8 cellular contexts compared by ENCODE assay signal in the genomic region with DNA sequence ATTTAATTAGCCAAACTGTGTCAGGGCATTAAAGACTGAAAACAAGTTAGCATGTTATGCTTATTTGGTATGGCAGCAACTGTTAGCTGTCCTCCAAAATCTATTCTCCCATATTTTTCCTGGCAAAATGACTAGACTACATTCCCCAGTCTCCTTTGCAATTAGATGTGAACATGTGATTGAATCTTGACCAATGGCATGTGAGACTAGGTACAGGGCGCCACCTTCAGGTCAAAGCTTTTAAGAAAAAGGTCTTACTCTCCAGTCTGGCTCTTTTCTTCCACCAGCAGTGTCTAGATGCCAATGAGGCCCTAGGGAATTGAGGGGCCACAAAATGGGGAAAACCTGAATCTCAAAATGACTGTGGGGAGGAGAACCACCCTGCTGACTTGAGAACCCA.
A peak's percentile ranks its signal among the peaks of the same experiment; 100 is the strongest.
DNase-seq lines count a peak whose midpoint lies in the region; ATAC-seq and TF ChIP-seq lines count a peak whose summit lies in the region.

No MANE protein-coding gene starts in this region.

- H3K4me1 Mint-ChIP-seq in activated naive CD4-positive, alpha-beta T cell treated with anti-CD3 and anti-CD28 coated beads for 36 hours (ENCODE audit: low read depth), result no peaks in the 10 kb centered on the region
- no peaks in the 10 kb centered on the region for H3K4me1 Mint-ChIP-seq in naive thymus-derived CD4-positive, alpha-beta T cell
- H3K4me1 Mint-ChIP-seq in CD8-positive, alpha-beta T cell (ENCODE audit: low read depth), result no peaks in the 10 kb centered on the region

- no peaks in the 10 kb centered on the region for H3K9me3 Mint-ChIP-seq in activated naive CD4-positive, alpha-beta T cell treated with anti-CD3 and anti-CD28 coated beads for 36 hours
- H3K9me3 Mint-ChIP-seq in naive thymus-derived CD4-positive, alpha-beta T cell, result no peaks in the 10 kb centered on the region
- H3K9me3 Mint-ChIP-seq in CD8-positive, alpha-beta T cell, result no peaks in the 10 kb centered on the region

- no peak overlapping the region for H3K9ac ChIP-seq in smooth muscle cell (ENCODE audit: low read depth)

- in situ Hi-C loops in T47D (cut with HindIII; ENCODE audit: low pct_unique_long_range_greater_than_20kb, low sequenced_read_pairs), result no loop called here

- no peaks in the 10 kb centered on the region for H3F3A ChIP-seq in smooth muscle cell (ENCODE audit: low read depth)

- POLR2A ChIA-PET in HEK293T (lab: Yijun Ruan, JAX), result no interaction called here
- POLR2A ChIA-PET in naive thymus-derived CD4-positive, alpha-beta T cell (lab: Charles Lee), result no interaction called here
- POLR2A ChIA-PET in CD8-positive, alpha-beta T cell (lab: Charles Lee), result no interaction called here

- no peaks in the 10 kb centered on the region for H3K27me3 ChIP-seq in smooth muscle cell (ENCODE audit: low read depth)
- no peaks in the 10 kb centered on the region for H3K27me3 ChIP-seq in naive thymus-derived CD4-positive, alpha-beta T cell (ENCODE audit: control insufficient read depth in 2 of 2, insufficient read depth in 2 of 2, low read length in 2 of 2)
- no peaks in the 10 kb centered on the region for H3K27me3 ChIP-seq in CD8-positive, alpha-beta T cell (ENCODE audit: insufficient read depth, low read length)

- no peaks in the 10 kb centered on the region for H3K79me2 ChIP-seq in smooth muscle cell (ENCODE audit: low read depth)

- no peaks in the 10 kb centered on the region for H3K9me3 ChIP-seq in smooth muscle cell (replicated peaks; ENCODE audit: low read depth)
- H3K9me3 ChIP-seq in naive thymus-derived CD4-positive, alpha-beta T cell (ENCODE audit: control insufficient read depth in 2 of 3, low read length in 3 of 3), result no peaks in the 10 kb centered on the region
- no peaks in the 10 kb centered on the region for H3K9me3 ChIP-seq in CD8-positive, alpha-beta T cell (ENCODE audit: low read length)

- ATAC-seq in naive thymus-derived CD4-positive, alpha-beta T cell, result no peak
- ATAC-seq in CD8-positive, alpha-beta T cell, result no peak

- H3K36me3 Mint-ChIP-seq in activated naive CD4-positive, alpha-beta T cell treated with anti-CD3 and anti-CD28 coated beads for 36 hours (ENCODE audit: low read depth), result no peaks in the 10 kb centered on the region
- H3K36me3 Mint-ChIP-seq in naive thymus-derived CD4-positive, alpha-beta T cell, result no peaks in the 10 kb centered on the region
- no peaks in the 10 kb centered on the region for H3K36me3 Mint-ChIP-seq in CD8-positive, alpha-beta T cell

- no peak overlapping the region for H2AFZ ChIP-seq in smooth muscle cell (ENCODE audit: low read depth)

- H4K20me1 ChIP-seq in smooth muscle cell (ENCODE audit: low read depth), result no peaks in the 10 kb centered on the region

- H3K4me1 ChIP-seq in smooth muscle cell (ENCODE audit: low read depth), result no peaks in the 10 kb centered on the region
- H3K4me1 ChIP-seq in naive thymus-derived CD4-positive, alpha-beta T cell (ENCODE audit: control insufficient read depth in 2 of 2, insufficient read depth in 2 of 2, low read length in 2 of 2), result no peaks in the 10 kb centered on the region
- no peaks in the 10 kb centered on the region for H3K4me1 ChIP-seq in CD8-positive, alpha-beta T cell (ENCODE audit: insufficient read depth, low read length)

- no peak overlapping the region for H3K27ac Mint-ChIP-seq in activated naive CD4-positive, alpha-beta T cell treated with anti-CD3 and anti-CD28 coated beads for 36 hours
- no peak overlapping the region for H3K27ac Mint-ChIP-seq in naive thymus-derived CD4-positive, alpha-beta T cell
- H3K27ac Mint-ChIP-seq in CD8-positive, alpha-beta T cell, result no peak overlapping the region

- intact Hi-C loops in activated naive CD4-positive, alpha-beta T cell treated with anti-CD3 and anti-CD28 coated beads for 36 hours (cut with micrococcal nuclease), result no loop called here
- intact Hi-C loops in naive thymus-derived CD4-positive, alpha-beta T cell (cut with micrococcal nuclease), result no loop called here
- intact Hi-C loops in CD8-positive, alpha-beta T cell (cut with DNase I, micrococcal nuclease), result no loop called here

- H3K27ac ChIP-seq in smooth muscle cell (ENCODE audit: low read depth), result no peak overlapping the region
- no peak overlapping the region for H3K27ac ChIP-seq in naive thymus-derived CD4-positive, alpha-beta T cell (ENCODE audit: low read depth, low read length)
- no peak overlapping the region for H3K27ac ChIP-seq in CD8-positive, alpha-beta T cell (ENCODE audit: low read depth, low read length)

- H3K36me3 ChIP-seq in smooth muscle cell (ENCODE audit: low read depth), result no peaks in the 10 kb centered on the region
- H3K36me3 ChIP-seq in naive thymus-derived CD4-positive, alpha-beta T cell (ENCODE audit: control insufficient read depth in 2 of 3, insufficient read depth in 3 of 3, low read length in 3 of 3), result no peaks in the 10 kb centered on the region
- no peaks in the 10 kb centered on the region for H3K36me3 ChIP-seq in CD8-positive, alpha-beta T cell (ENCODE audit: insufficient read depth, low read length)

- peak; percentile 44 for DNase-seq in activated naive CD4-positive, alpha-beta T cell treated with anti-CD3 and anti-CD28 coated beads for 36 hours
- DNase-seq in activated naive CD4-positive, alpha-beta T cell treated with anti-CD3 and anti-CD28 coated beads, Interleukin-2, amount 50 U/mL, for 16 hours, result no peak
- peak; percentile 72 for DNase-seq in HEK293T (ENCODE audit: extremely low spot score)
- DNase-seq in NCI-H1436 treated with DMSO at 0.1 percent for 48 hours (lab: John Stamatoyannopoulos, UW), result peak; percentile 20
- peak; percentile 11 to 67 for DNase-seq in T47D (ENCODE audit: low read depth in 1 of 2, low spot score in 1 of 2)
- DNase-seq in smooth muscle cell (lab: John Stamatoyannopoulos, UW; ENCODE audit: unreplicated experiment), result no peak
- DNase-seq in naive thymus-derived CD4-positive, alpha-beta T cell, result no peak
- DNase-seq in CD8-positive, alpha-beta T cell, result no peak

- CTCF ChIA-PET in activated naive CD4-positive, alpha-beta T cell treated with anti-CD3 and anti-CD28 coated beads for 36 hours (lab: Charles Lee), result interaction anchor here (0.8 kb wide), 1 partner anchor 9 kb away, joined by 3 read pairs; no protein-coding TSS in a partner anchor
- CTCF ChIA-PET in HEK293T (lab: Yijun Ruan, JAX), result interaction anchor here (0.8 to 1.3 kb wide), 3 partner anchors 9 to 46 kb away, joined by 3 to 4 read pairs (median 3); no protein-coding TSS in a partner anchor
- CTCF ChIA-PET in naive thymus-derived CD4-positive, alpha-beta T cell (lab: Charles Lee), result no interaction called here
- CTCF ChIA-PET in CD8-positive, alpha-beta T cell (lab: Charles Lee), result no interaction called here

- 6% methylated on average over 1 of the region's 1 CpG for WGBS in smooth muscle cell (ENCODE audit: low lambda C conversion rate)

- no peak overlapping the region for H3K4me2 ChIP-seq in smooth muscle cell

- no peak overlapping the region for H3K4me3 Mint-ChIP-seq in activated naive CD4-positive, alpha-beta T cell treated with anti-CD3 and anti-CD28 coated beads for 36 hours
- H3K4me3 Mint-ChIP-seq in naive thymus-derived CD4-positive, alpha-beta T cell, result no peak overlapping the region
- H3K4me3 Mint-ChIP-seq in CD8-positive, alpha-beta T cell, result no peak overlapping the region

- peak; percentile 38 for TF ChIP-seq CTCF in smooth muscle cell (IDR thresholded peaks at IDR 0.05; ENCODE audit: borderline replicate concordance, insufficient read depth, poor library complexity, severe bottlenecking)
- TF ChIP-seq CTCF in CD8-positive, alpha-beta T cell (IDR thresholded peaks at IDR 0.05), result no peak

- no peaks in the 10 kb centered on the region for H3K27me3 Mint-ChIP-seq in activated naive CD4-positive, alpha-beta T cell treated with anti-CD3 and anti-CD28 coated beads for 36 hours (ENCODE audit: low read depth)
- no peaks in the 10 kb centered on the region for H3K27me3 Mint-ChIP-seq in naive thymus-derived CD4-positive, alpha-beta T cell
- no peaks in the 10 kb centered on the region for H3K27me3 Mint-ChIP-seq in CD8-positive, alpha-beta T cell (ENCODE audit: low read depth)

- H3K4me3 ChIP-seq in smooth muscle cell, result no peak overlapping the region
- no peak overlapping the region for H3K4me3 ChIP-seq in naive thymus-derived CD4-positive, alpha-beta T cell (ENCODE audit: low read length)
- no peak overlapping the region for H3K4me3 ChIP-seq in CD8-positive, alpha-beta T cell (ENCODE audit: low read depth, low read length)

TF ChIP-seq in HEK293T, 16 proteins besides CTCF, POLR2A, EP300 and RAD21:
- no peak for TF ChIP-seq HDGF (IDR thresholded peaks at IDR 0.05; ENCODE audit: borderline replicate concordance)
- TF ChIP-seq FOXM1 (IDR thresholded peaks at IDR 0.05; ENCODE audit: borderline replicate concordance), result no peak
- TF ChIP-seq, protein P1, sequence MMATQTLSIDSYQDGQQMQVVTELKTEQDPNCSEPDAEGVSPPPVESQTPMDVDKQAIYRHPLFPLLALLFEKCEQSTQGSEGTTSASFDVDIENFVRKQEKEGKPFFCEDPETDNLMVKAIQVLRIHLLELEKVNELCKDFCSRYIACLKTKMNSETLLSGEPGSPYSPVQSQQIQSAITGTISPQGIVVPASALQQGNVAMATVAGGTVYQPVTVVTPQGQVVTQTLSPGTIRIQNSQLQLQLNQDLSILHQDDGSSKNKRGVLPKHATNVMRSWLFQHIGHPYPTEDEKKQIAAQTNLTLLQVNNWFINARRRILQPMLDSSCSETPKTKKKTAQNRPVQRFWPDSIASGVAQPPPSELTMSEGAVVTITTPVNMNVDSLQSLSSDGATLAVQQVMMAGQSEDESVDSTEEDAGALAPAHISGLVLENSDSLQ (IDR thresholded peaks at IDR 0.05), result no peak
- TF ChIP-seq SP1 (IDR thresholded peaks at IDR 0.05), result no peak
- TF ChIP-seq LEF1 (IDR thresholded peaks at IDR 0.05; ENCODE audit: borderline replicate concordance), result no peak
- TF ChIP-seq FOXK2 (IDR thresholded peaks at IDR 0.05), result no peak
- no peak for TF ChIP-seq NFRKB (IDR thresholded peaks at IDR 0.05)
- no peak for TF ChIP-seq ELF4 (IDR thresholded peaks at IDR 0.05)
- no peak for TF ChIP-seq ZNF384 (IDR thresholded peaks at IDR 0.05)
- no peak for TF ChIP-seq FOXA1 (IDR thresholded peaks at IDR 0.05)

Comparison
In these comparisons a context has a peak if more than half of its experiments do, and no peak if none do; other contexts are left out.
1. DNase-seq: peak in activated naive CD4-positive, alpha-beta T cell treated with anti-CD3 and anti-CD28 coated beads for 36 hours (single experiment), HEK293T (single experiment), NCI-H1436 treated with DMSO at 0.1 percent for 48 hours (single experiment) and T47D (2 of 2); none in activated naive CD4-positive, alpha-beta T cell treated with anti-CD3 and anti-CD28 coated beads, Interleukin-2, amount 50 U/mL, for 16 hours (single experiment), smooth muscle cell (single experiment), naive thymus-derived CD4-positive, alpha-beta T cell (0 of 9) and CD8-positive, alpha-beta T cell (0 of 7).
2. CTCF ChIA-PET loops: an anchor here in activated naive CD4-positive, alpha-beta T cell treated with anti-CD3 and anti-CD28 coated beads for 36 hours (0.8 kb wide) and HEK293T (0.8 to 1.3 kb wide); none called in naive thymus-derived CD4-positive, alpha-beta T cell and CD8-positive, alpha-beta T cell.